ENCODE assay signal across 1 cellular context in genomic region chr20:5584678-5585077, GRCh38.
TF ChIP-seq lines count a peak whose summit lies in the region.

No MANE protein-coding gene starts in this region.

TF ChIP-seq in K562, 482 proteins besides CTCF, POLR2A, EP300 and RAD21 (continued from another document):
- TF ChIP-seq PKNOX1 (IDR thresholded peaks at IDR 0.05), result no peak
